In the genomic region with DNA sequence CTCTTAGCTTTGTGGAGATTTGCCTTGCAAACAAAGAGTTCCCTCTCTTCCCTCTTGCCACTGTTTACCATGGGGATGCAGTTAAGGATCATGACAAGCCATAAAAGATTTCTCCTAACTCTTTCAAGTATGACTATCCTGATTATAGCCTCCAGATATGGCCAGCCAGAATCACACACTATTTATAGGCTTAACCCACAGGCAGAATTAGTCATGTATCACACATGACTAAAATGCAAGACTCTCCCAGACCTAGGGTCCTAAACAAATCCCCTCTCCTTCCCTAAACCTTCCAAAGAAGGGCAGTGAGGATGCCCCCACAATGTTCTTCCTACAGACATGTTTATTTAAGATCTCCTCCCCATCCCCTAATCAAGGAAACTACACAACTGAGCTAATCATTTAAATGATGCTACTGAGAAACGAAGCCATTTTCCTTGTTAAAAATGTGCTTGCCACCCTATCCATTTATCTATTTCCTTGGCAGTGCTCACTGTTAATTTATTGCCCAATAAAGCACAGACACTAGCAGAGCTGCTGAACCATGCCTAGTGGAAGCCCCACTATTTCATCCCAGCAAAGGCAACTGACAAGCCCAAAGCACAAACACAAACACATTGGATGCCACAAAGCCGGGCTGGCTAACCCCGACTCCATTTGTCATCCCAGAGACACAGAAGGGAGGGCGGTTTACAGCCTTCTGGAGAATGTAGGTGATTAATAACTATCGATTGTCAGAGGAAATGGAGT, we compare ENCODE assay signal across 13 cellular contexts.
DNase-seq lines count a peak whose midpoint lies in the region; ATAC-seq lines count a peak whose summit lies in the region.
"Had no signal": no experiment of that assay in that cellular context is flagged by ENCODE, and none has a peak within 500 bp of the region (broad histone marks: within the 10 kb centered on the region; RNA-seq: fewer than 3 reads in every experiment).

No MANE protein-coding gene starts in this region.

- DNase-seq in A172 (ENCODE audit: low spot score) (peak; percentile 89), HT1080 (ENCODE audit: low read depth) (peak; percentile 74), astrocyte of the hippocampus (ENCODE audit: low read depth, low spot score) (peak; percentile 62), medulla oblongata (ENCODE audit: extremely low spot score) (peak; percentile 15), NCI-H2029 treated with DMSO at 0.1 percent for 48 hours (lab: John Stamatoyannopoulos, UW) (no peak), OCI-M2 (lab: John Stamatoyannopoulos, UW; ENCODE audit: unreplicated experiment) (no peak)
- no peak for DNase-seq in activated T-cell treated with anti-CD3 and anti-CD28 coated beads, Interleukin-2, amount 50 U/mL, for 1 hour
- DNase-seq: activated CD4-positive, CD25-positive, alpha-beta regulatory T cell; DND-41; SIG-M5; small intestine; tibial artery had no signal

- no peak for ATAC-seq in GM18868 (IDR thresholded peaks at IDR 0.05; ENCODE audit: unreplicated experiment)

Comparison
In these comparisons a context has a peak if more than half of its experiments do, and no peak if none do; other contexts are left out.
1. DNase-seq: peak in A172 (single experiment), HT1080 (single experiment), astrocyte of the hippocampus (single experiment) and medulla oblongata (single experiment); none in NCI-H2029 treated with DMSO at 0.1 percent for 48 hours (single experiment), activated T-cell treated with anti-CD3 and anti-CD28 coated beads, Interleukin-2, amount 50 U/mL, for 1 hour (single experiment) and OCI-M2 (single experiment).